Comparison of ENCODE assay signal across 26 cellular contexts in genomic region chr7:139991911-139992310, GRCh38.
"Had no signal": no experiment of that assay in that cellular context is flagged by ENCODE, and none has a peak within 500 bp of the region (broad histone marks: within the 10 kb centered on the region; RNA-seq: fewer than 3 reads in every experiment).

No MANE protein-coding gene starts in this region.

- H3K9me3 Mint-ChIP-seq: central memory CD8-positive, alpha-beta T cell; effector memory CD8-positive, alpha-beta T cell; naive B cell; natural killer cell treated with Interleukin-12 subunit alpha and Interleukin-12 subunit beta and Interleukin-15 and Interleukin-18, amount 100 ng/mL, for 72 hours; neural progenitor cell; stimulated activated memory B cell treated with anti-CD40 and anti-IgM and Interleukin-4, amounts not matched to agents 10 μg/mL and 1 μg/mL and 100 μg/mL, for 72 hours; type B pancreatic cell had no signal

- H3K4me3 ChIP-seq: coronary artery, lower lobe of right lung, mucosa of descending colon, neural progenitor cell, prostate gland, skin epidermis, spleen, testis, tibial artery had no signal

- H3K9me3 ChIP-seq: lower lobe of right lung, mucosa of descending colon, prostate gland, spleen, testis, tibial artery had no signal

- H3K27ac Mint-ChIP-seq: effector memory CD8-positive, alpha-beta T cell; neural progenitor cell; stimulated activated memory B cell treated with anti-CD40 and anti-IgM and Interleukin-4, amounts not matched to agents 10 μg/mL and 1 μg/mL and 100 μg/mL, for 72 hours; type B pancreatic cell had no signal

- ATAC-seq: effector memory CD8-positive, alpha-beta T cell; left ventricle myocardium superior; lower lobe of right lung; mucosa of descending colon; natural killer cell treated with Interleukin-12 subunit alpha and Interleukin-12 subunit beta and Interleukin-15 and Interleukin-18, amount 100 ng/mL, for 72 hours; right cardiac atrium; stimulated activated memory B cell treated with anti-CD40 and anti-IgM and Interleukin-4, amounts not matched to agents 10 μg/mL and 1 μg/mL and 100 μg/mL, for 72 hours; stimulated activated naive CD8-positive, alpha-beta T cell treated with anti-CD3 and anti-CD28 coated beads, Interleukin-15, Interleukin-2, amounts not matched to agents 100 U/mL and 50 U/mL, for 24 hours had no signal

- FAIRE-seq: endometrium, frontal cortex, keratinocyte had no signal

- H3K36me3 Mint-ChIP-seq: naive B cell; neural progenitor cell; stimulated activated memory B cell treated with anti-CD40 and anti-IgM and Interleukin-4, amounts not matched to agents 10 μg/mL and 1 μg/mL and 100 μg/mL, for 72 hours; type B pancreatic cell had no signal

- H3K27ac ChIP-seq: coronary artery, lower lobe of right lung, neural progenitor cell, parathyroid adenoma, prostate gland, skin epidermis, testis, tibial artery had no signal

- H3K36me3 ChIP-seq: neural progenitor cell, prostate gland, tibial artery had no signal

- H3K4me1 Mint-ChIP-seq: central memory CD8-positive, alpha-beta T cell had no signal

- H3K27me3 Mint-ChIP-seq: natural killer cell treated with Interleukin-12 subunit alpha and Interleukin-12 subunit beta and Interleukin-15 and Interleukin-18, amount 100 ng/mL, for 72 hours; stimulated activated memory B cell treated with anti-CD40 and anti-IgM and Interleukin-4, amounts not matched to agents 10 μg/mL and 1 μg/mL and 100 μg/mL, for 72 hours had no signal

- H3K27me3 ChIP-seq: neural progenitor cell, spleen, testis, tibial artery had no signal

- H3K4me3 Mint-ChIP-seq: central memory CD8-positive, alpha-beta T cell; effector memory CD8-positive, alpha-beta T cell; naive B cell; natural killer cell treated with Interleukin-12 subunit alpha and Interleukin-12 subunit beta and Interleukin-15 and Interleukin-18, amount 100 ng/mL, for 72 hours; neural progenitor cell; stimulated activated memory B cell treated with anti-CD40 and anti-IgM and Interleukin-4, amounts not matched to agents 10 μg/mL and 1 μg/mL and 100 μg/mL, for 72 hours; type B pancreatic cell had no signal

- H3K4me1 ChIP-seq: prostate gland, spleen, testis, tibial artery had no signal

- DNase-seq: effector memory CD8-positive, alpha-beta T cell; head of caudate nucleus; left ventricle myocardium superior; lower lobe of right lung; mucosa of descending colon; naive B cell; occipital lobe; right cardiac atrium; spleen; stimulated activated CD4-positive, alpha-beta T cell treated with anti-CD3 and anti-CD28 coated beads, Interleukin-4, amount 100 ng/mL, for 4 hours; stimulated activated naive CD8-positive, alpha-beta T cell treated with anti-CD3 and anti-CD28 coated beads, Interleukin-15, Interleukin-2, amounts not matched to agents 100 U/mL and 50 U/mL, for 24 hours; substantia nigra; testis had no signal
